18 cellular contexts compared by ENCODE assay signal in the genomic region with DNA sequence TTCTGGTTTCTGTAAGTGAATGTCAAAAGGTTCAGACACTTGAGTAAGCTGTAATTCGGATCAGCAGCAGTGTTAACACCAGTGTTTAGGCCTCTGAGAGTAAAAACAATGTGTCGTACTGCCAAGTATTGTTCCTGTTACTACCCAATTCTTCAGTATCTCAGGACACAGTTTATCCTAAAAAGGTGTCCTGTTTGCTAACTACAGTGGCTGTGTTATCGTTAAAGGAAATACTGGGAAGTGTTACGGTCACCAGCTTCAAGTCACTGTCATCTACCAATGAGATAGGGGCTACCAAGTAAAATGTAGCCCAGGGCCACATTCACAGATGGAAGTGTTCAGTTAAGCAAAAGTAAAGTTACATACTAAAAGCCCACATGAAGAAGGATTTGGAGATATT. TPM values are rescaled to one million over a fixed set of nuclear protein-coding genes. Genes with fewer than 3 reads are reported as not detected.
DNase-seq lines count a peak whose midpoint lies in the region; ATAC-seq, FAIRE-seq and TF ChIP-seq lines count a peak whose summit lies in the region.
"Had no signal": no experiment of that assay in that cellular context is flagged by ENCODE, and none has a peak within 500 bp of the region (broad histone marks: within the 10 kb centered on the region; RNA-seq: fewer than 3 reads in every experiment).

No MANE protein-coding gene starts in this region.

- H3K27ac Mint-ChIP-seq in T-helper 17 cell, result peak overlapping the region; percentile 98

- H3K9me3 ChIP-seq in DOHH2 (ENCODE audit: control insufficient read depth, insufficient read depth, low read length) (no peaks in the 10 kb centered on the region), T-helper 17 cell (ENCODE audit: control insufficient read depth, low read length, poor library complexity, severe bottlenecking) (no peaks in the 10 kb centered on the region), endothelial cell of umbilical vein (replicated peaks; ENCODE audit: control insufficient read depth, insufficient read depth, low read length) (no peaks in the 10 kb centered on the region)
- H3K9me3 ChIP-seq: BE2C, breast epithelium, heart left ventricle, sigmoid colon had no signal

- H3K9me1 ChIP-seq in endothelial cell of umbilical vein (replicated peaks; ENCODE audit: control insufficient read depth, extremely low read depth, insufficient read depth, low read length), result no peaks in the 10 kb centered on the region

- TF ChIP-seq POLR2A in endothelial cell of umbilical vein (IDR thresholded peaks at IDR 0.05; ENCODE audit: low read depth, low read length), result no peak

- no peak for FAIRE-seq in endothelial cell of umbilical vein (lab: Jason Lieb, UNC)
- FAIRE-seq: TTC549 had no signal

- peaks cover 16% of the 10 kb centered on the region for H3K79me2 ChIP-seq in ACC112 (ENCODE audit: control insufficient read depth, insufficient read depth, low read length, unreplicated experiment)
- peaks cover 22% of the 10 kb centered on the region for H3K79me2 ChIP-seq in DOHH2 (ENCODE audit: control insufficient read depth, low read length)
- peaks cover 16% of the 10 kb centered on the region for H3K79me2 ChIP-seq in endothelial cell of umbilical vein (ENCODE audit: control insufficient read depth, insufficient read depth, low read length)

- H3K4me3 Mint-ChIP-seq in T-helper 17 cell, result no peak overlapping the region

- peaks cover 11% of the 10 kb centered on the region; the same call in 1 of the 2 replicates for H3K36me3 ChIP-seq in ACC112 (ENCODE audit: insufficient read depth, low read length)
- H3K36me3 ChIP-seq in DOHH2 (ENCODE audit: control insufficient read depth, low read length), result peaks cover 57% of the 10 kb centered on the region
- H3K36me3 ChIP-seq in endothelial cell of umbilical vein (ENCODE audit: control insufficient read depth in 2 of 2, extremely low read depth in 1 of 2, insufficient read depth in 2 of 2, low read length in 2 of 2), result peaks cover 0 to 1% of the 10 kb centered on the region in 2 experiments
- H3K36me3 ChIP-seq: breast epithelium had no signal

- intact Hi-C loops in endothelial cell of umbilical vein (cut with micrococcal nuclease), result no loop called here

- no TSS peak for BruUV-seq in endothelial cell of umbilical vein (replicated peaks; lab: Mats Ljungman, UMichigan)

- H3K4me3 ChIP-seq in ACC112 (ENCODE audit: low read depth, low read length), result no peak overlapping the region
- no peak overlapping the region for H3K4me3 ChIP-seq in DOHH2 (ENCODE audit: low read length)
- no peak overlapping the region for H3K4me3 ChIP-seq in endothelial cell of umbilical vein (replicated peaks in 1 of 3; ENCODE audit: insufficient read depth in 1 of 3, low read depth in 1 of 3, low read length in 3 of 3)
- H3K4me3 ChIP-seq: breast epithelium, heart left ventricle, sigmoid colon had no signal

- H3K4me1 ChIP-seq in ACC112 (ENCODE audit: control insufficient read depth, insufficient read depth, low read length, unreplicated experiment), result peaks cover 15% of the 10 kb centered on the region
- peaks cover 28% of the 10 kb centered on the region for H3K4me1 ChIP-seq in DOHH2 (ENCODE audit: control insufficient read depth, low read length)
- peaks cover 9% of the 10 kb centered on the region for H3K4me1 ChIP-seq in endothelial cell of umbilical vein (ENCODE audit: control insufficient read depth, extremely low read depth, insufficient read depth, low read length)

- TF ChIP-seq CTCF in DOHH2 (IDR thresholded peaks at IDR 0.05; ENCODE audit: low read depth, low read length, poor library complexity, severe bottlenecking) (no peak), endothelial cell of umbilical vein (IDR thresholded peaks at IDR 0.05; ENCODE audit: extremely low read depth in 1 of 2, insufficient read depth in 1 of 2, low read depth in 1 of 2, low read length in 2 of 2) (no peak)

- no peak overlapping the region for H2AFZ ChIP-seq in ACC112 (ENCODE audit: low read length, unreplicated experiment)
- H2AFZ ChIP-seq in endothelial cell of umbilical vein (ENCODE audit: low read depth, low read length), result no peak overlapping the region

- CTCF ChIA-PET in endothelial cell of umbilical vein (lab: Charles Lee), result no interaction called here

- ATAC-seq in T-helper 17 cell (no peak), GM21529 (IDR thresholded peaks at IDR 0.05; ENCODE audit: unreplicated experiment) (no peak), GM21381 (IDR thresholded peaks at IDR 0.05; ENCODE audit: unreplicated experiment) (no peak)
- ATAC-seq: heart left ventricle; left cardiac atrium; stimulated activated naive CD8-positive, alpha-beta T cell treated with anti-CD3 and anti-CD28 coated beads, Interleukin-15, amount 100 ng/mL, for 72 hours had no signal

- H3F3A ChIP-seq in DOHH2 (ENCODE audit: control insufficient read depth, insufficient read depth), result peaks cover 35% of the 10 kb centered on the region

- H3K27me3 ChIP-seq in ACC112 (ENCODE audit: insufficient read depth, low read length) (no peaks in the 10 kb centered on the region), DOHH2 (ENCODE audit: control insufficient read depth, low read length) (no peaks in the 10 kb centered on the region), endothelial cell of umbilical vein (ENCODE audit: control insufficient read depth in 2 of 2, insufficient read depth in 2 of 2, low read length in 2 of 2) (no peaks in the 10 kb centered on the region)
- H3K27me3 ChIP-seq: BE2C, breast epithelium, heart left ventricle, sigmoid colon had no signal

- no peak overlapping the region for H3K9ac ChIP-seq in endothelial cell of umbilical vein (replicated peaks; ENCODE audit: extremely low read depth, insufficient read depth, low read length)

- no peak for DNase-seq in T-helper 17 cell
- DNase-seq in endothelial cell of umbilical vein (ENCODE audit: low read depth, low spot score), result peak; percentile 25
- DNase-seq in NCI-H2171 (lab: John Stamatoyannopoulos, UW), result no peak
- no peak for DNase-seq in activated effector memory CD4-positive, alpha-beta T cell treated with Interleukin-2 at 50 U/mL for 16 hours
- DNase-seq: BE2C; heart left ventricle; left cardiac atrium; naive B cell; NCI-H1417 treated with DMSO at 0.1 percent for 48 hours; NCI-H446 treated with DMSO at 0.1 percent for 48 hours; sigmoid colon; stimulated activated naive CD8-positive, alpha-beta T cell treated with anti-CD3 and anti-CD28 coated beads, Interleukin-15, amount 100 ng/mL, for 72 hours had no signal

- peak overlapping the region; percentile 97; the same call in 1 of the 2 replicates for H3K4me2 ChIP-seq in DOHH2 (ENCODE audit: low read length)
- H3K4me2 ChIP-seq in endothelial cell of umbilical vein (ENCODE audit: insufficient read depth, low read length), result no peak overlapping the region

- H3K9me2 ChIP-seq in DOHH2 (replicated peaks; ENCODE audit: control insufficient read depth, low read length), result no peaks in the 10 kb centered on the region

- peaks cover 9% of the 10 kb centered on the region for H3K36me3 Mint-ChIP-seq in T-helper 17 cell (ENCODE audit: low read depth)
- H3K36me3 Mint-ChIP-seq: naive B cell had no signal

- no peaks in the 10 kb centered on the region for H3K27me3 Mint-ChIP-seq in T-helper 17 cell
- H3K27me3 Mint-ChIP-seq: naive B cell; stimulated activated naive CD8-positive, alpha-beta T cell treated with anti-CD3 and anti-CD28 coated beads, Interleukin-15, amount 100 ng/mL, for 72 hours had no signal

- dilution Hi-C loops in endothelial cell of umbilical vein (cut with MboI; ENCODE audit: extremely low pct_ligation_motif_present, low sequenced_read_pairs), result no loop called here

- POLR2A ChIA-PET in endothelial cell of umbilical vein (lab: Charles Lee), result interaction anchor here (0.8 kb wide), 1 partner anchor 84 kb away, joined by 5 read pairs; no protein-coding TSS in a partner anchor

- H3K4me1 Mint-ChIP-seq in T-helper 17 cell, result peaks cover 36% of the 10 kb centered on the region

- H3K27ac ChIP-seq in ACC112 (ENCODE audit: low read depth, low read length), result peak overlapping the region; percentile 95
- H3K27ac ChIP-seq in DOHH2 (ENCODE audit: low read depth, low read length), result peak overlapping the region; percentile 95
- no peak overlapping the region for H3K27ac ChIP-seq in endothelial cell of umbilical vein (ENCODE audit: insufficient read depth, low read depth, low read length)

- H4K20me1 ChIP-seq in DOHH2 (ENCODE audit: control insufficient read depth, insufficient read depth, low read depth, low read length) (no peaks in the 10 kb centered on the region), endothelial cell of umbilical vein (replicated peaks; ENCODE audit: control insufficient read depth, extremely low read depth, insufficient read depth, low read length) (no peaks in the 10 kb centered on the region)

RNA-seq across cellular contexts. Expression of a gene that starts 2.3 kb away (rescaled TPM):
- total RNA-seq in T-helper 17 cell, result 10 to 100 TPM; 33.2 to 52.4 TPM
- total RNA-seq in endothelial cell of umbilical vein, result 74.4 and 75.4 TPM in 2 replicates
- 35.2 and 37.2 TPM in 2 replicates for polyA plus RNA-seq in endothelial cell of umbilical vein
- 38.7 and 39.2 TPM in 2 replicates for polyA plus RNA-seq in endothelial cell of umbilical vein (2011; cell fraction: cytosol; rRNA removed)
- polyA plus RNA-seq in endothelial cell of umbilical vein (2011; cell fraction: nucleus; rRNA removed), result 111 and 145 TPM in 2 replicates
- polyA plus RNA-seq in endothelial cell of umbilical vein (2012), result 49.3 and 52.6 TPM in 2 replicates
- 21.2 and 26.4 TPM in 2 replicates for polyA minus RNA-seq in endothelial cell of umbilical vein
- polyA minus RNA-seq in endothelial cell of umbilical vein (2011; cell fraction: cytosol; rRNA and poly(A)+ RNA removed), result 19.4 TPM
- polyA minus RNA-seq in endothelial cell of umbilical vein (2011; cell fraction: nucleus; rRNA and poly(A)+ RNA removed), result 32.5 and 34.1 TPM in 2 replicates

RNA-seq across cellular contexts. Expression of a gene that starts 35.2 kb away (rescaled TPM):
- total RNA-seq in T-helper 17 cell (10 to 100 TPM; 10.2 to 12.1 TPM), endothelial cell of umbilical vein (21.2 and 24.1 TPM in 2 replicates)
- polyA plus RNA-seq in endothelial cell of umbilical vein, result 14.7 and 19.2 TPM in 2 replicates
- 17.8 and 19.8 TPM in 2 replicates for polyA plus RNA-seq in endothelial cell of umbilical vein (2011; cell fraction: cytosol; rRNA removed)
- polyA plus RNA-seq in endothelial cell of umbilical vein (2011; cell fraction: nucleus; rRNA removed), result 9.7 and 12.8 TPM in 2 replicates
- 13.9 and 20.2 TPM in 2 replicates for polyA plus RNA-seq in endothelial cell of umbilical vein (2012)
- polyA minus RNA-seq in endothelial cell of umbilical vein, result 5.9 and 7.1 TPM in 2 replicates
- 28.5 TPM for polyA minus RNA-seq in endothelial cell of umbilical vein (2011; cell fraction: cytosol; rRNA and poly(A)+ RNA removed)
- polyA minus RNA-seq in endothelial cell of umbilical vein (2011; cell fraction: nucleus; rRNA and poly(A)+ RNA removed), result 7.3 and 10.2 TPM in 2 replicates

RNA-seq across cellular contexts. Expression of a gene that starts 44.4 kb away (rescaled TPM):
- total RNA-seq in T-helper 17 cell (10 to 100 TPM; 47.8 to 69.3 TPM), endothelial cell of umbilical vein (77.1 and 83.3 TPM in 2 replicates)
- polyA plus RNA-seq in endothelial cell of umbilical vein, result 39.2 and 41.6 TPM in 2 replicates
- 41.9 and 47.2 TPM in 2 replicates for polyA plus RNA-seq in endothelial cell of umbilical vein (2011; cell fraction: cytosol; rRNA removed)
- polyA plus RNA-seq in endothelial cell of umbilical vein (2011; cell fraction: nucleus; rRNA removed), result 164 and 183 TPM in 2 replicates
- polyA plus RNA-seq in endothelial cell of umbilical vein (2012), result 69.9 and 74.9 TPM in 2 replicates
- 60.6 and 68.8 TPM in 2 replicates for polyA minus RNA-seq in endothelial cell of umbilical vein
- 20.4 TPM for polyA minus RNA-seq in endothelial cell of umbilical vein (2011; cell fraction: cytosol; rRNA and poly(A)+ RNA removed)
- polyA minus RNA-seq in endothelial cell of umbilical vein (2011; cell fraction: nucleus; rRNA and poly(A)+ RNA removed), result 72.4 and 106 TPM in 2 replicates
